ENCODE assay signal across 1 cellular context in genomic region chr5:159331099-159331973, GRCh38.
TF ChIP-seq lines count a peak whose summit lies in the region.

No MANE protein-coding gene starts in this region.

TF ChIP-seq in GM12878, 131 proteins besides CTCF, POLR2A, EP300 and RAD21 (continued from another document):
- TF ChIP-seq CUX1 (IDR thresholded peaks at IDR 0.05; ENCODE audit: insufficient replicate concordance, low read depth, low read length) (no peak), MTA2 (IDR thresholded peaks at IDR 0.05; ENCODE audit: low read depth) (0 out of 2 replicates have a peak, but pooled peaks have one; percentile 23), RCOR1 (conservative IDR thresholded peaks at IDR 0.05; ENCODE audit: low read depth, low read length) (no peak), CBFB (IDR thresholded peaks at IDR 0.05; ENCODE audit: low read depth) (no peak), GATAD2B (conservative IDR thresholded peaks at IDR 0.05; ENCODE audit: low read depth) (peak; percentile 86; the same call in 1 of the 2 replicates), YY1 (IDR thresholded peaks at IDR 0.05; ENCODE audit: low read depth, low read length) (0 out of 2 replicates have a peak, but pooled peaks have one; percentile 27), PBX3 (IDR thresholded peaks at IDR 0.05; ENCODE audit: insufficient replicate concordance, low read depth, low read length) (no peak), ZBTB33 (IDR thresholded peaks at IDR 0.05) (no peak), RAD51 (IDR thresholded peaks at IDR 0.05) (no peak), SMARCA5 (IDR thresholded peaks at IDR 0.05) (peak; percentile 37), MLLT1 (IDR thresholded peaks at IDR 0.05) (0 out of 2 replicates have a peak, but pooled peaks have one; percentile 24), MXI1 (IDR thresholded peaks at IDR 0.05; ENCODE audit: low read depth, low read length) (0 out of 2 replicates have a peak, but pooled peaks have one; percentile 1), ZSCAN29 (IDR thresholded peaks at IDR 0.05) (no peak), ETV6 (conservative IDR thresholded peaks at IDR 0.05 in 1 of 2, IDR thresholded peaks at IDR 0.05 in 1 of 2; ENCODE audit: borderline replicate concordance in 1 of 2, low read depth in 1 of 2) (peak in 1 of 2 experiments; percentile 52; a peak in 1 of 4 replicates), IKZF2 (IDR thresholded peaks at IDR 0.05) (peak; percentile 58 to 73), SP1 (IDR thresholded peaks at IDR 0.05; ENCODE audit: low read depth, low read length) (no peak), TCF12 (IDR thresholded peaks at IDR 0.05; ENCODE audit: low read depth, low read length) (0 out of 2 replicates have a peak, but pooled peaks have one; percentile 13), LARP7 (IDR thresholded peaks at IDR 0.05) (0 out of 2 replicates have a peak, but pooled peaks have one; percentile 21), MTA3 (IDR thresholded peaks at IDR 0.05; ENCODE audit: borderline replicate concordance, low read length) (no peak), SUPT20H (IDR thresholded peaks at IDR 0.05; ENCODE audit: borderline replicate concordance, control insufficient read depth, low read depth, low read length) (no peak), NBN (IDR thresholded peaks at IDR 0.05) (peak; percentile 54; the same call in 1 of the 2 replicates), IKZF1 (conservative IDR thresholded peaks at IDR 0.05) (peak; percentile 85), KLF5 (IDR thresholded peaks at IDR 0.05; ENCODE audit: partially characterized antibody) (no peak), SMAD1 (IDR thresholded peaks at IDR 0.05; ENCODE audit: low read depth, partially characterized antibody) (no peak), NFYA (IDR thresholded peaks at IDR 0.05; ENCODE audit: borderline replicate concordance, low read depth, low read length) (no peak), NKRF (conservative IDR thresholded peaks at IDR 0.05) (0 out of 2 replicates have a peak, but pooled peaks have one; percentile 15), BACH1 (IDR thresholded peaks at IDR 0.05; ENCODE audit: borderline replicate concordance) (peak; percentile 68; the same call in 1 of the 2 replicates), SMC3 (IDR thresholded peaks at IDR 0.05; ENCODE audit: borderline replicate concordance, low read length) (peak; percentile 39; the same call in 1 of the 2 replicates), NR2F1 (conservative IDR thresholded peaks at IDR 0.05) (peak; percentile 53; the same call in 1 of the 2 replicates), RELB (IDR thresholded peaks at IDR 0.05; ENCODE audit: low read depth) (peak; percentile 48), SPI1 (IDR thresholded peaks at IDR 0.05; ENCODE audit: borderline replicate concordance, insufficient read depth, low read depth, low read length) (peak; percentile 35; the same call in 1 of the 2 replicates), PAX8 (IDR thresholded peaks at IDR 0.05) (peak; percentile 89), BCL11A (IDR thresholded peaks at IDR 0.05; ENCODE audit: low read depth, low read length) (no peak)
